Comparison of ENCODE assay signal across 8 cellular contexts in the genomic region with DNA sequence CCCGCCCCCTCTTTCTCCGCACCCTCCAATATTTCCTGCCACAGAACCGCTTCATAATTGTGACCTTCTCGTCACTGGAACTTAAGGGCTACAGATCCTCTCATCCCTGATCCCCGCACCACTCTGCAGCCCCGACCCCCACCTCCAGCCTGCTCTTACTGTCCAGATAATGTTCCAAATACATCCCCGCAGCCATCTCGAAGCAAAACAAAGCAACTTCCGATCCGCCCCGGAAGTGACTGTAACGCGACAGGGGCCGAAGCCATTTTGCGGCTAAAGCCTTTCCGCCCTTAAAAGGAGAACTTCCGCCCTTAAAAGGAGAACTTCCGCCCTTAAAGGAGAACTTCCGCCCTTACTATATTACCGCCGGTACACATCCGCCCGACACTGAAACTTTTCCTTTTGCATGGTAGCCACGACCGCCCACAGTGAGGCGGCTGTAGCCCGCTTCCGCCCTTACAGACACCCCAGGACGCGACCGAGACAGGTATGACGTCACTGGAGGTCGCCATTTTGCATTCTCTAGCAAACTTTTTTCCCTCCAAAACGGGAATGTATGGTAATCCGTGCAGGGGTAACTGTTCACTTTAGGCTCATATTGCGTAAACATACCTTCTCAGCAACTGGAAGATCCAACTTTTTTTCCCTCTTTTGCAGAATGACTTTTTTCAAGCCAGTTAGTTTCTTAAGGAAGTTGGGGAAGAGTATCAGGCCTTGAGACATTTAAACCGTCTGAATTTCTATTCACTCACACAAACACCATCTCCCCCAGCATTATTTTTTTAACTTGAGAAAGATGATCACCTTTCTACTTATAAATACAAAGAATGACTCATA. TPM values are rescaled to one million over a fixed set of nuclear protein-coding genes. Genes with fewer than 3 reads are reported as not detected.
DNase-seq lines count a peak whose midpoint lies in the region; ATAC-seq, FAIRE-seq and TF ChIP-seq lines count a peak whose summit lies in the region.

TSS of gene ING4 (minus strand) at position 214 of the 837 bp plus-strand sequence. CDS start at position 196, 18 bp downstream.

- peak; percentile 82 for DNase-seq in D721Med (ENCODE audit: insufficient read length, low spot score)
- peak; percentile 95 for DNase-seq in HuH-7.5 (ENCODE audit: low spot score)
- peak; percentile 100 for DNase-seq in OCI-LY7 (ENCODE audit: low spot score)
- DNase-seq in activated T-cell treated with anti-CD3 and anti-CD28 coated beads for 1 hour (ENCODE audit: low read depth), result peak; percentile 89
- peak; percentile 99 for DNase-seq in endothelial cell of umbilical vein (ENCODE audit: low read depth, low spot score)
- DNase-seq in midbrain (lab: John Stamatoyannopoulos, UW), result peak; percentile 100
- DNase-seq in stimulated activated CD8-positive, alpha-beta memory T cell treated with anti-CD3 and anti-CD28 coated beads, Interleukin-2, amount 100 ng/mL, for 1 hour (ENCODE audit: low read depth in 2 of 2), result peak; percentile 87 to 91

- POLR2A ChIA-PET in OCI-LY7 (lab: Charles Lee) (interaction anchor here (0.6 to 1.8 kb wide), 10 partner anchors 17 to 188 kb away, joined by 3 to 9 read pairs (median 4); partner anchors contain the start of genes COPS7A, GAPDH, USP5 and ZNF384), endothelial cell of umbilical vein (lab: Charles Lee) (interaction anchor here (0.7 kb wide), 1 partner anchor 90 kb away, joined by 3 read pairs; the partner anchor contains the start of gene MLF2)

- H3K27me3 ChIP-seq in endothelial cell of umbilical vein (ENCODE audit: control insufficient read depth in 2 of 2, insufficient read depth in 2 of 2, low read length in 2 of 2), result no peaks in the 10 kb centered on the region

- BruUV-seq in OCI-LY7 (replicated peaks; lab: Mats Ljungman, UMichigan) (TSS peak; percentile 100), endothelial cell of umbilical vein (replicated peaks; lab: Mats Ljungman, UMichigan) (TSS peak; percentile 96)

- CTCF ChIA-PET in OCI-LY7 (lab: Charles Lee; ENCODE audit: unreplicated experiment) (interaction anchor here (0.5 kb wide), 1 partner anchor 50 kb away, joined by 3 read pairs; no protein-coding TSS in a partner anchor), endothelial cell of umbilical vein (lab: Charles Lee) (no interaction called here)

- H3K4me1 ChIP-seq in OCI-LY7 (ENCODE audit: insufficient read depth, low read length, poor library complexity, severe bottlenecking), result peaks cover 19% of the 10 kb centered on the region
- H3K4me1 ChIP-seq in endothelial cell of umbilical vein (ENCODE audit: control insufficient read depth, extremely low read depth, insufficient read depth, low read length), result peaks cover 10% of the 10 kb centered on the region

- FAIRE-seq in D721Med (lab: Jason Lieb, UNC) (no peak), endothelial cell of umbilical vein (lab: Jason Lieb, UNC) (peak; percentile 99)

- H3K27ac ChIP-seq in OCI-LY7 (ENCODE audit: low read depth, low read length, poor library complexity, severe bottlenecking) (peak within 1 kb of the TSS; percentile 67), endothelial cell of umbilical vein (ENCODE audit: insufficient read depth, low read depth, low read length) (peak within 1 kb of the TSS; percentile 61)

- peak within 1 kb of the TSS; percentile 89 for H3K4me2 ChIP-seq in OCI-LY7 (ENCODE audit: low read length)
- H3K4me2 ChIP-seq in endothelial cell of umbilical vein (ENCODE audit: insufficient read depth, low read length), result peak within 1 kb of the TSS; percentile 91

- no peaks in the 10 kb centered on the region for H4K20me1 ChIP-seq in OCI-LY7 (ENCODE audit: insufficient read depth, low read length)
- no peaks in the 10 kb centered on the region for H4K20me1 ChIP-seq in endothelial cell of umbilical vein (replicated peaks; ENCODE audit: control insufficient read depth, extremely low read depth, insufficient read depth, low read length)

- intact Hi-C loops in OCI-LY7 (cut with micrococcal nuclease; ENCODE audit: unreplicated experiment), result loop anchor here (1.0 to 2.0 kb wide), 4 partner anchors 26 to 61 kb away; partner anchors contain the start of genes COPS7A and ZNF384
- intact Hi-C loops in endothelial cell of umbilical vein (cut with micrococcal nuclease), result loop anchor here (1.0 to 2.0 kb wide), 5 partner anchors 16 to 189 kb away; partner anchors contain the start of genes ACRBP, COPS7A, USP5 and ZNF384

- H3K9me2 ChIP-seq in OCI-LY7 (ENCODE audit: insufficient read depth, low read length), result no peaks in the 10 kb centered on the region

- H3K36me3 ChIP-seq in OCI-LY7 (ENCODE audit: insufficient read depth, low read length) (peaks cover 25% of the 10 kb centered on the region), endothelial cell of umbilical vein (ENCODE audit: control insufficient read depth in 2 of 2, extremely low read depth in 1 of 2, insufficient read depth in 2 of 2, low read length in 2 of 2) (peaks cover 6 to 16% of the 10 kb centered on the region in 2 experiments)

- dilution Hi-C loops in endothelial cell of umbilical vein (cut with MboI; ENCODE audit: extremely low pct_ligation_motif_present, low sequenced_read_pairs), result no loop called here

- TF ChIP-seq POLR2A in endothelial cell of umbilical vein (IDR thresholded peaks at IDR 0.05; ENCODE audit: low read depth, low read length), result peak; percentile 60

- no peak for TF ChIP-seq CTCF in D721Med (IDR thresholded peaks at IDR 0.05; ENCODE audit: insufficient read depth, missing control alignments)
- TF ChIP-seq CTCF in OCI-LY7 (conservative IDR thresholded peaks at IDR 0.05; ENCODE audit: low read length), result no peak
- no peak for TF ChIP-seq CTCF in endothelial cell of umbilical vein (IDR thresholded peaks at IDR 0.05; ENCODE audit: extremely low read depth in 1 of 2, insufficient read depth in 1 of 2, low read depth in 1 of 2, low read length in 2 of 2)

- H3K9me3 ChIP-seq in OCI-LY7 (ENCODE audit: low read length), result no peaks in the 10 kb centered on the region
- no peaks in the 10 kb centered on the region for H3K9me3 ChIP-seq in endothelial cell of umbilical vein (replicated peaks; ENCODE audit: control insufficient read depth, insufficient read depth, low read length)

- H2AFZ ChIP-seq in OCI-LY7 (ENCODE audit: low read length) (peak within 1 kb of the TSS; percentile 92), endothelial cell of umbilical vein (ENCODE audit: low read depth, low read length) (peak within 1 kb of the TSS; percentile 81)

- H3K9me1 ChIP-seq in endothelial cell of umbilical vein (replicated peaks; ENCODE audit: control insufficient read depth, extremely low read depth, insufficient read depth, low read length), result no peaks in the 10 kb centered on the region

- H3K4me3 ChIP-seq in OCI-LY7 (ENCODE audit: low read depth, low read length, poor library complexity, severe bottlenecking) (peak within 1 kb of the TSS; percentile 79), endothelial cell of umbilical vein (replicated peaks in 1 of 3; ENCODE audit: insufficient read depth in 1 of 3, low read depth in 1 of 3, low read length in 3 of 3) (peak within 1 kb of the TSS; percentile 23 to 95 (median 82))

- H3K79me2 ChIP-seq in OCI-LY7 (ENCODE audit: insufficient read depth, low read depth, low read length) (peaks cover 12% of the 10 kb centered on the region; the same call in 1 of the 2 replicates), endothelial cell of umbilical vein (ENCODE audit: control insufficient read depth, insufficient read depth, low read length) (peaks cover 7% of the 10 kb centered on the region)

- peak within 1 kb of the TSS; percentile 92 for H3K9ac ChIP-seq in endothelial cell of umbilical vein (replicated peaks; ENCODE audit: extremely low read depth, insufficient read depth, low read length)

- peak; percentile 93 for ATAC-seq in GM21526 (IDR thresholded peaks at IDR 0.05; ENCODE audit: low FRiP score, unreplicated experiment)

TF ChIP-seq in endothelial cell of umbilical vein, 7 proteins besides CTCF, POLR2A, EP300 and RAD21:
- no peak for TF ChIP-seq FOS (IDR thresholded peaks at IDR 0.05; ENCODE audit: borderline replicate concordance, insufficient read depth, low read length)
- peak; percentile 76 for TF ChIP-seq POLR2AphosphoS5 (IDR thresholded peaks at IDR 0.05; ENCODE audit: insufficient read depth, low read depth, low read length)
- peak; percentile 89 for TF ChIP-seq JUN (IDR thresholded peaks at IDR 0.05; ENCODE audit: borderline replicate concordance, insufficient read depth, insufficient read length, low read depth)
- no peak for TF ChIP-seq MYC (IDR thresholded peaks at IDR 0.05; ENCODE audit: low read depth, low read length)
- TF ChIP-seq GATA2 (IDR thresholded peaks at IDR 0.05; ENCODE audit: insufficient read depth, insufficient read length, low read depth, low read length), result no peak
- TF ChIP-seq EZH2 (IDR thresholded peaks at IDR 0.05; ENCODE audit: borderline replicate concordance, low read depth, low read length, severe bottlenecking), result no peak
TF ChIP-seq in endothelial cell of umbilical vein: peak in this region for 2.

RNA-seq across cellular contexts. Expression of gene ING4, which starts in this region (rescaled TPM):
- 27.1 and 38.1 TPM in 2 replicates for total RNA-seq in OCI-LY7 (2014; rRNA removed; shearing (Covaris generic))
- total RNA-seq in OCI-LY7 (2022) (30.8 and 37.0 TPM in 2 replicates), endothelial cell of umbilical vein (26.3 and 34.7 TPM in 2 replicates)
- 49.6 and 52.0 TPM in 2 replicates for polyA plus RNA-seq in endothelial cell of umbilical vein
- 60.5 and 62.5 TPM in 2 replicates for polyA plus RNA-seq in endothelial cell of umbilical vein (2011; cell fraction: cytosol; rRNA removed)
- 144 and 179 TPM in 2 replicates for polyA plus RNA-seq in endothelial cell of umbilical vein (2011; cell fraction: nucleus; rRNA removed)
- 31.1 and 38.8 TPM in 2 replicates for polyA plus RNA-seq in endothelial cell of umbilical vein (2012)
- polyA minus RNA-seq in endothelial cell of umbilical vein, result 24.0 and 24.5 TPM in 2 replicates
- polyA minus RNA-seq in endothelial cell of umbilical vein (2011; cell fraction: cytosol; rRNA and poly(A)+ RNA removed), result 5.7 TPM
- polyA minus RNA-seq in endothelial cell of umbilical vein (2011; cell fraction: nucleus; rRNA and poly(A)+ RNA removed), result 17.5 and 26.9 TPM in 2 replicates

Comparison
In these comparisons a context has a peak if more than half of its experiments do, and no peak if none do; other contexts are left out.
1. Peak in every context shown above with its lines: DNase-seq, ATAC-seq, H3K4me3 ChIP-seq and H3K27ac ChIP-seq.